In the genomic region with DNA sequence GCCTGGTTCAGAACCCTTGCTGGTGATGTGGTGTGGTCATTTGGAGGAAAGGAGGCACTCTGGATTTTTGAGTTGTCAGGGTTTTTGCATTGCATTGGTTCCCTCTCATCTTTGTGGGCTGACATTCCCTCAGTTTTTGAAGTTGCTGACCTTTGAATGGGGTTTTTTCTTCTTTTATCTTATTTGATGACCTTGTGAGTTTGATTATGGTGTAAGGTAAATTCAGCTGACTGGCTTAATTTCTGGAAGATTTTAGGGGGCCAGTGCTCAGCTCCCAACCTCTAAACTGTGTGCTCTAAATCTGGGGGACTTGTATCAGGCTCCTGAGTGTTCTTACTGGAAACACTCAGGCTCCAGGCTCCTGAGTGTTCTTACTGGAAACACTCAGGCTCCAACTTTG, we compare ENCODE assay signal across 36 cellular contexts.
"Had no signal": no experiment of that assay in that cellular context is flagged by ENCODE, and none has a peak within 500 bp of the region (broad histone marks: within the 10 kb centered on the region; RNA-seq: fewer than 3 reads in every experiment).

No MANE protein-coding gene starts in this region.

- H3K4me3 ChIP-seq: MG63 had no signal

- H3K36me3 ChIP-seq: MG63 had no signal

- H3K9me3 ChIP-seq: MG63 had no signal

- DNase-seq: Karpas-422, Kasumi-1, MG63, MM.1S, MV-4-11, NCI-H1048, NCI-H1092, NCI-H1092 treated with DMSO at 0.1 percent for 48 hours, NCI-H1105, NCI-H1105 treated with DMSO at 0.1 percent for 48 hours, NCI-H1417, NCI-H1417 treated with DMSO at 0.1 percent for 48 hours, NCI-H1436, NCI-H1436 treated with DMSO at 0.1 percent for 48 hours, NCI-H146, NCI-H1694, NCI-H1694 treated with DMSO at 0.1 percent for 48 hours, NCI-H187, NCI-H187 treated with DMSO at 0.1 percent for 48 hours, NCI-H1930, NCI-H2029, NCI-H2029 treated with DMSO at 0.1 percent for 48 hours, NCI-H2081, NCI-H2081 treated with DMSO at 0.1 percent for 48 hours, NCI-H2107, NCI-H2171, NCI-H2171 treated with DMSO at 0.1 percent for 48 hours, NCI-H2227 treated with DMSO at 0.1 percent for 48 hours, NCI-H226, NCI-H345, NCI-H446, NCI-H446 treated with DMSO at 0.1 percent for 48 hours, NCI-H510A, NCI-H510A treated with DMSO at 0.1 percent for 48 hours, NCI-H524, NCI-H526 had no signal

- H3K27me3 ChIP-seq: MG63 had no signal
